ENCODE assay signal across 21 cellular contexts in the genomic region with DNA sequence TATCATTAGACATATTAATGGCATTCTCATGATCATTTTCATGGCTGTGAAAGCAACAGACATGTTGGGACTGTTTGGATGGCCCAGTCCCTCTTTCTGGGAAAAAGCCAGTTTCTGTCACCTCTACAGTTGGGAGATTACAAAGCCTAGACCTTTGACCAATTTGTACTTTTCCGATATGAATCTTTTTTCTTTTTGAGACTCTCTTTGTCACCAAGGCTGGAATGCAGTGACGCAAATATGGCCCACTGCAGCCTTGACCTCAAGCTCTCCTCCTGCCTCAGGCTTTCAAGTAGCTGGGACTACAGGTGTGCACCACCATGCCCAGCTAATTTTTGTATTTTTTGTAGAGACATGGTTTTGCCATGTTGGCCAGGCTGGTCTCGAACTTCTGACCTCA. TPM values are rescaled to one million over a fixed set of nuclear protein-coding genes. Genes with fewer than 3 reads are reported as not detected.
DNase-seq lines count a peak whose midpoint lies in the region; ATAC-seq, FAIRE-seq and TF ChIP-seq lines count a peak whose summit lies in the region.
"Had no signal": no experiment of that assay in that cellular context is flagged by ENCODE, and none has a peak within 500 bp of the region (broad histone marks: within the 10 kb centered on the region; RNA-seq: fewer than 3 reads in every experiment).

No MANE protein-coding gene starts in this region.

- H3K79me1 ChIP-seq in trophoblast cell (ENCODE audit: low read length) = no peaks in the 10 kb centered on the region

- no peaks in the 10 kb centered on the region for H3K79me2 ChIP-seq in trophoblast cell (ENCODE audit: control insufficient read depth, insufficient read depth, low read length, poor library complexity)
- no peaks in the 10 kb centered on the region for H3K79me2 ChIP-seq in PC-9 (ENCODE audit: low read depth)

- no peak overlapping the region for H3K4ac ChIP-seq in trophoblast cell (ENCODE audit: low read depth, low read length)

- TF ChIP-seq CTCF in adrenal gland (IDR thresholded peaks at IDR 0.05) = no peak
- no peak for TF ChIP-seq CTCF in PC-9 (conservative IDR thresholded peaks at IDR 0.05)

- H3K9ac ChIP-seq in trophoblast cell (ENCODE audit: low read length) = no peak overlapping the region

- 41 to 65% (median 59%) methylated on average over 3 of the region's 3 CpGs for WGBS in adrenal gland, 4 donors
- WGBS in trophoblast cell (ENCODE audit: extremely low coverage, insufficient coverage, insufficient read length) = no CpG with 5 or more reads among the region's 3 CpGs

- peak; percentile 59 for FAIRE-seq in GM12891 (lab: Jason Lieb, UNC)
- FAIRE-seq: H54 had no signal

- no peaks in the 10 kb centered on the region for H3K9me2 ChIP-seq in PC-9 (ENCODE audit: insufficient read depth)

- H3K27ac ChIP-seq in adrenal gland = peak overlapping the region in 1 of 5 donors; percentile 63
- no peak overlapping the region for H3K27ac ChIP-seq in trophoblast cell (ENCODE audit: low read depth, low read length)
- H3K27ac ChIP-seq in PC-9 = no peak overlapping the region
- H3K27ac ChIP-seq: A549 had no signal

- H3K36me3 ChIP-seq in adrenal gland (replicated peaks in 1 of 2) (peaks cover 0 to 4% of the 10 kb centered on the region in 2 donors), trophoblast cell (ENCODE audit: control insufficient read depth in 1 of 2, insufficient read depth in 2 of 2, low read length in 2 of 2) (peaks cover 8 to 12% of the 10 kb centered on the region in 2 experiments), PC-9 (ENCODE audit: low read depth) (no peaks in the 10 kb centered on the region)
- H3K36me3 ChIP-seq: BE2C had no signal

- no peak overlapping the region for H2BK120ac ChIP-seq in trophoblast cell (ENCODE audit: insufficient read depth, low read length, poor library complexity)

- no peak for TF ChIP-seq POLR2A in GM12891 (IDR thresholded peaks at IDR 0.05; ENCODE audit: low read depth, low read length)
- no peak for TF ChIP-seq POLR2A in adrenal gland (IDR thresholded peaks at IDR 0.05)

- H2AFZ ChIP-seq in trophoblast cell (ENCODE audit: insufficient read depth, low read length, poor library complexity) (no peak overlapping the region), PC-9 (no peak overlapping the region)

- no peak for ATAC-seq in GM18861 (IDR thresholded peaks at IDR 0.05; ENCODE audit: unreplicated experiment)
- ATAC-seq: A549 had no signal

- no peak overlapping the region for H3K14ac ChIP-seq in trophoblast cell (ENCODE audit: low read length)

- CTCF ChIA-PET in PC-9 (lab: Charles Lee) = no interaction called here

- no peak overlapping the region for H3K4me3 ChIP-seq in adrenal gland
- no peak overlapping the region for H3K4me3 ChIP-seq in trophoblast cell (ENCODE audit: low read depth, low read length)
- H3K4me3 ChIP-seq in PC-9 = no peak overlapping the region
- H3K4me3 ChIP-seq: A549, HAP-1 had no signal

- H3K4me2 ChIP-seq in trophoblast cell (ENCODE audit: low read length) (no peak overlapping the region), PC-9 (no peak overlapping the region)
- H3K4me2 ChIP-seq: A549 had no signal

- no peak overlapping the region for H2BK12ac ChIP-seq in trophoblast cell (ENCODE audit: low read length)

- no peak overlapping the region for H4K91ac ChIP-seq in trophoblast cell (ENCODE audit: low read depth, low read length)

- H4K12ac ChIP-seq in trophoblast cell (ENCODE audit: low read depth, low read length) = no peak overlapping the region

- H4K8ac ChIP-seq in trophoblast cell (ENCODE audit: low read depth, low read length) = no peak overlapping the region

- no peak overlapping the region for H2BK5ac ChIP-seq in trophoblast cell (ENCODE audit: low read depth, low read length, poor library complexity)

- H3K27me3 ChIP-seq in adrenal gland (no peaks in the 10 kb centered on the region), trophoblast cell (ENCODE audit: insufficient read depth, low read length) (no peaks in the 10 kb centered on the region), PC-9 (ENCODE audit: insufficient read depth, low read depth) (no peaks in the 10 kb centered on the region)
- H3K27me3 ChIP-seq: BE2C had no signal

- no TSS peak for BruUV-seq in PC-9 (replicated peaks; lab: Mats Ljungman, UMichigan)

- POLR2A ChIA-PET in PC-9 (lab: Charles Lee; ENCODE audit: unreplicated experiment) = no interaction called here

- H3F3A ChIP-seq in PC-9 (ENCODE audit: insufficient read depth, low read depth) = no peaks in the 10 kb centered on the region

- H3K23ac ChIP-seq in trophoblast cell (ENCODE audit: low read length) = no peak overlapping the region

- no peak overlapping the region for H2AK5ac ChIP-seq in trophoblast cell (ENCODE audit: low read length)

- DNase-seq in GM12891 (ENCODE audit: insufficient read length, low spot score) (no peak), adrenal gland (peak in 6 of 7 donors; percentile 42 to 78 (median 60)), trophoblast cell (peak; percentile 44 to 76), PC-9 (no peak)
- no peak for DNase-seq in stimulated activated CD4-positive, alpha-beta T cell treated with anti-CD3 and anti-CD28 coated beads, Interleukin-4, amount 100 ng/mL, for 24 hours
- DNase-seq: 8988T; ACHN; AML-193; BE2C; C1 segment of cervical spinal cord; Calu3; CD4-positive, alpha-beta memory T cell; COR-L47; DMS53; DMS79 treated with DMSO at 0.1 percent for 48 hours; GOT3; HFFc6 had no signal

- intact Hi-C loops in adrenal gland (cut with DNase I) (no loop called here), PC-9 (cut with micrococcal nuclease; ENCODE audit: unreplicated experiment) (no loop called here)

- H3K4me1 ChIP-seq in adrenal gland (replicated peaks in 1 of 2) (peaks cover 0 to 6% of the 10 kb centered on the region in 2 donors), trophoblast cell (ENCODE audit: control insufficient read depth in 1 of 2, insufficient read depth in 2 of 2, low read length in 2 of 2) (no peaks in the 10 kb centered on the region), PC-9 (replicated peaks; ENCODE audit: insufficient read depth) (no peaks in the 10 kb centered on the region)
- H3K4me1 ChIP-seq: A549, BE2C, HAP-1 had no signal

- H4K20me1 ChIP-seq in PC-9 (ENCODE audit: insufficient read depth) = no peaks in the 10 kb centered on the region

- no peaks in the 10 kb centered on the region for H3K9me3 ChIP-seq in adrenal gland (replicated peaks in 1 of 3)
- H3K9me3 ChIP-seq in trophoblast cell (ENCODE audit: insufficient read depth, low read depth, low read length) = no peaks in the 10 kb centered on the region
- H3K9me3 ChIP-seq in PC-9 (ENCODE audit: insufficient read depth, low read depth) = no peaks in the 10 kb centered on the region
- H3K9me3 ChIP-seq: A549, BE2C, HAP-1 had no signal

- H3K18ac ChIP-seq in trophoblast cell (ENCODE audit: low read length) = no peak overlapping the region

TF ChIP-seq in GM12891, 5 proteins besides CTCF, POLR2A, EP300 and RAD21:
- TF ChIP-seq TAF1 (IDR thresholded peaks at IDR 0.05; ENCODE audit: low read depth, low read length) (no peak), POU2F2 (IDR thresholded peaks at IDR 0.05; ENCODE audit: low read depth, low read length) (no peak), POLR2AphosphoS5 (IDR thresholded peaks at IDR 0.05; ENCODE audit: low read depth, low read length) (no peak)

RNA-seq across cellular contexts. Expression of a gene that starts 9.4 kb away (rescaled TPM):
- polyA plus RNA-seq in GM12891 (2012; ENCODE audit: low read depth, missing spikeins) = 11.4 TPM
- total RNA-seq in adrenal gland = 10 to 100 TPM in 7 of 8 donors, 1 to 10 TPM in 1; 9.7 to 31.0 (median 16.7) TPM
- 10 to 100 TPM in 1 of 3 donors, 1 to 10 TPM in 2; 8.9 to 12.5 (median 9.5) TPM for polyA plus RNA-seq in adrenal gland
- 7.7 and 7.9 TPM in 2 replicates for polyA plus RNA-seq in trophoblast cell (2013)
- total RNA-seq in PC-9 (2021) = 7.4 and 9.0 TPM in 2 replicates

RNA-seq across cellular contexts. Expression of a gene that starts 25.4 kb away (rescaled TPM):
- 247 TPM for polyA plus RNA-seq in GM12891 (2012; ENCODE audit: low read depth, missing spikeins)
- total RNA-seq in adrenal gland = 100 to 1,000 TPM in 5 of 8 donors, 10 to 100 TPM in 3; 52.9 to 284 (median 119) TPM
- 100 to 1,000 TPM; 170 to 234 (median 224) TPM for polyA plus RNA-seq in adrenal gland
- polyA plus RNA-seq in trophoblast cell (2013) = 159 and 161 TPM in 2 replicates
- 120 and 134 TPM in 2 replicates for total RNA-seq in PC-9 (2021)

RNA-seq across cellular contexts. Expression of a gene that starts 27.3 kb away (rescaled TPM):
- polyA plus RNA-seq in GM12891 (2012; ENCODE audit: low read depth, missing spikeins) = 95.9 TPM
- total RNA-seq in adrenal gland (100 to 1,000 TPM in 7 of 8 donors, 10 to 100 TPM in 1; 85.8 to 678 (median 152) TPM), PC-9 (2021) (88.1 and 113 TPM in 2 replicates)
- 1,000 to 10,000 TPM in 1 of 3 donors, 100 to 1,000 TPM in 2; 119 to 1,010 (median 252) TPM for polyA plus RNA-seq in adrenal gland
- polyA plus RNA-seq in trophoblast cell (2013) = 118 TPM in 2 replicates

RNA-seq across cellular contexts. Expression of a gene that starts 40.1 kb away (rescaled TPM):
- polyA plus RNA-seq in GM12891 (2012; ENCODE audit: low read depth, missing spikeins) = 8.8 TPM
- total RNA-seq in adrenal gland = 100 to 1,000 TPM in 2 of 8 donors, 10 to 100 TPM in 6; 48.3 to 290 (median 90.2) TPM
- 100 to 1,000 TPM in 1 of 3 donors, 10 to 100 TPM in 2; 36.6 to 199 (median 60.1) TPM for polyA plus RNA-seq in adrenal gland
- polyA plus RNA-seq in trophoblast cell (2013) = 29.8 and 31.0 TPM in 2 replicates
- total RNA-seq in PC-9 (2021) = 11.9 and 14.1 TPM in 2 replicates

RNA-seq across cellular contexts. Expression of a gene that starts 48.4 kb away (rescaled TPM):
- 55.1 TPM for polyA plus RNA-seq in GM12891 (2012; ENCODE audit: low read depth, missing spikeins)
- 100 to 1,000 TPM; 126 to 232 (median 171) TPM for total RNA-seq in adrenal gland
- 100 to 1,000 TPM in 2 of 3 donors, 10 to 100 TPM in 1; 53.5 to 677 (median 535) TPM for polyA plus RNA-seq in adrenal gland
- polyA plus RNA-seq in trophoblast cell (2013) = 22.0 and 22.6 TPM in 2 replicates
- 28.6 and 43.9 TPM in 2 replicates for total RNA-seq in PC-9 (2021)

Comparison
In these comparisons a context has a peak if more than half of its experiments do, and no peak if none do; other contexts are left out.
1. DNase-seq: peak in adrenal gland (6 of 7) and trophoblast cell (2 of 2); none in GM12891 (single experiment), PC-9 (0 of 2) and stimulated activated CD4-positive, alpha-beta T cell treated with anti-CD3 and anti-CD28 coated beads, Interleukin-4, amount 100 ng/mL, for 24 hours (single experiment).